ENCODE assay signal across 27 cellular contexts in genomic region chr18:76578571-76579300, GRCh38.
DNase-seq lines count a peak whose midpoint lies in the region; ATAC-seq and TF ChIP-seq lines count a peak whose summit lies in the region.
"Had no signal": no experiment of that assay in that cellular context is flagged by ENCODE, and none has a peak within 500 bp of the region (broad histone marks: within the 10 kb centered on the region; RNA-seq: fewer than 3 reads in every experiment).

No MANE protein-coding gene starts in this region.

- H3K4me3 Mint-ChIP-seq in GM23338 = peak overlapping the region; percentile 2; the same call in 1 of the 3 replicates
- H3K4me3 Mint-ChIP-seq: activated CD8-positive, alpha-beta T cell treated with anti-CD3 and anti-CD28 coated beads, Interleukin-2, amount 10 ng/mL, durations not matched to agents 7 days and 5 days; H9 had no signal

- ATAC-seq in GM23338 (peak; percentile 94), left lobe of liver (no peak)
- ATAC-seq: activated CD8-positive, alpha-beta T cell treated with anti-CD3 and anti-CD28 coated beads, Interleukin-2, amount 10 ng/mL, durations not matched to agents 7 days and 5 days had no signal

- H2AFZ ChIP-seq in GM23338 = peak overlapping the region; percentile 89
- H2AFZ ChIP-seq: PC-9 had no signal

- H3K4me3 ChIP-seq in GM23338 (peak overlapping the region; percentile 45), choroid plexus epithelial cell (ENCODE audit: low read depth, low read length) (no peak overlapping the region), skeletal muscle cell (ENCODE audit: low read depth, low read length) (peak overlapping the region; percentile 15), dorsolateral prefrontal cortex (no peak overlapping the region)
- H3K4me3 ChIP-seq: PC-9, right lobe of liver had no signal

- H3K4me1 Mint-ChIP-seq in GM23338 = peaks cover 7% of the 10 kb centered on the region; the same call in 2 of the 3 replicates

- H3K36me3 Mint-ChIP-seq in GM23338 (ENCODE audit: low read depth) = no peaks in the 10 kb centered on the region

- peaks cover 6% of the 10 kb centered on the region; the same call in 1 of the 2 replicates for H3K4me1 ChIP-seq in GM23338 (ENCODE audit: insufficient read depth)

- TF ChIP-seq CTCF in GM23338 (conservative IDR thresholded peaks at IDR 0.05; ENCODE audit: low read depth in 2 of 2) (no peak), choroid plexus epithelial cell (conservative IDR thresholded peaks at IDR 0.05; ENCODE audit: low read depth, low read length) (no peak), dorsolateral prefrontal cortex (IDR thresholded peaks at IDR 0.05 in 54 of 56, conservative IDR thresholded peaks at IDR 0.05 in 2 of 56; ENCODE audit: low read depth in 1 of 56, partially characterized antibody in 56 of 56) (no peak)

- no peaks in the 10 kb centered on the region for H3K36me3 ChIP-seq in GM23338 (ENCODE audit: insufficient read depth)
- H3K36me3 ChIP-seq: right lobe of liver had no signal

- peak overlapping the region; percentile 74 for H3K4me2 ChIP-seq in GM23338
- H3K4me2 ChIP-seq: PC-9 had no signal

- DNase-seq in GM23338 (ENCODE audit: low spot score) (peak; percentile 73), choroid plexus epithelial cell (ENCODE audit: low read depth) (peak; percentile 19), left lobe of liver (ENCODE audit: low spot score) (peak; percentile 39), skeletal muscle cell (ENCODE audit: low read depth) (no peak), GDM1 (lab: John Stamatoyannopoulos, UW) (no peak), dorsolateral prefrontal cortex (no peak), DMS53 treated with DMSO at 0.1 percent for 48 hours (lab: John Stamatoyannopoulos, UW; ENCODE audit: unreplicated experiment) (no peak)
- DNase-seq in activated CD8-positive, alpha-beta memory T cell treated with anti-CD3 and anti-CD28 coated beads, Interleukin-2, amount 50 U/mL, for 48 hours = no peak
- DNase-seq: activated CD4-positive, CD25-positive, alpha-beta regulatory T cell treated with anti-CD3 and anti-CD28 coated beads, Interleukin-2, amount 50 U/mL, for 72 hours; activated CD8-positive, alpha-beta T cell treated with anti-CD3 and anti-CD28 coated beads, Interleukin-2, amount 10 ng/mL, durations not matched to agents 7 days and 5 days; activated gamma-delta T cell treated with Interleukin-2 at 50 U/mL for 16 hours; activated T-cell treated with anti-CD3 and anti-CD28 coated beads, Interleukin-2, amount 50 U/mL, for 1 hour; C1 segment of cervical spinal cord; Calu3; dermis blood vessel endothelial cell; H9; Kasumi-1; mammary epithelial cell; NCI-H187 treated with DMSO at 0.1 percent for 48 hours; NCI-H345; NCI-H82; occipital lobe; PC-9; right lobe of liver; SIG-M5; stimulated activated CD4-positive, alpha-beta T cell treated with anti-CD3 and anti-CD28 coated beads, Interleukin-15, amount 100 ng/mL, for 24 hours; stimulated activated CD8-positive, alpha-beta memory T cell treated with anti-CD3 and anti-CD28 coated beads, Interleukin-4, amount 100 ng/mL, for 48 hours had no signal

- no peak overlapping the region for H3K27ac ChIP-seq in GM23338 (ENCODE audit: low read depth)
- no peak overlapping the region for H3K27ac ChIP-seq in dorsolateral prefrontal cortex
- H3K27ac ChIP-seq: PC-9, right lobe of liver had no signal

- H3K79me2 ChIP-seq in GM23338 (replicated peaks; ENCODE audit: insufficient read depth) = no peaks in the 10 kb centered on the region

- H4K20me1 ChIP-seq in GM23338 (replicated peaks; ENCODE audit: insufficient read depth) = no peaks in the 10 kb centered on the region

- 0 out of 3 replicates have a peak, but pooled peaks cover 7% of the 10 kb centered on the region for H3K9me3 Mint-ChIP-seq in GM23338

- no peak overlapping the region for H3K27ac Mint-ChIP-seq in GM23338
- H3K27ac Mint-ChIP-seq: activated CD8-positive, alpha-beta T cell treated with anti-CD3 and anti-CD28 coated beads, Interleukin-2, amount 10 ng/mL, durations not matched to agents 7 days and 5 days; H9 had no signal

- 0 out of 2 replicates have a peak, but pooled peaks cover 2% of the 10 kb centered on the region for H3F3A ChIP-seq in GM23338 (replicated peaks; ENCODE audit: low read depth)

- no peaks in the 10 kb centered on the region; the same call in 1 of the 2 replicates for H3K9me2 ChIP-seq in GM23338 (ENCODE audit: insufficient read depth)

- intact Hi-C loops in dorsolateral prefrontal cortex (cut with DNase I) = no loop called here

- H3K27me3 ChIP-seq in GM23338 (ENCODE audit: insufficient read depth) (peaks cover 13% of the 10 kb centered on the region), dorsolateral prefrontal cortex (peaks cover 0 to 16% (median 0%) of the 10 kb centered on the region in 45 donors)
- H3K27me3 ChIP-seq: right lobe of liver had no signal

- H3K27me3 Mint-ChIP-seq in GM23338 (ENCODE audit: insufficient read depth, low read depth, poor library complexity) = peaks cover 10% of the 10 kb centered on the region

TF ChIP-seq in GM23338, 12 proteins besides CTCF, POLR2A, EP300 and RAD21 (continues in another document):
- TF ChIP-seq ZNF462 (CRISPR knock-in tag; IDR thresholded peaks at IDR 0.05) = no peak
- no peak for TF ChIP-seq EZH2phosphoT487 (IDR thresholded peaks at IDR 0.05; ENCODE audit: unreplicated experiment)
- no peak for TF ChIP-seq STAT1 (IDR thresholded peaks at IDR 0.05; ENCODE audit: unreplicated experiment)
- TF ChIP-seq NANOG (IDR thresholded peaks at IDR 0.05; ENCODE audit: borderline replicate concordance) = no peak

Comparison
In these comparisons a context has a peak if more than half of its experiments do, and no peak if none do; other contexts are left out.
1. DNase-seq: peak in GM23338 (single experiment), choroid plexus epithelial cell (single experiment) and left lobe of liver (single experiment); none in skeletal muscle cell (single experiment), activated CD8-positive, alpha-beta memory T cell treated with anti-CD3 and anti-CD28 coated beads, Interleukin-2, amount 50 U/mL, for 48 hours (single experiment), GDM1 (single experiment), dorsolateral prefrontal cortex (0 of 10) and DMS53 treated with DMSO at 0.1 percent for 48 hours (single experiment).
2. H3K4me3 ChIP-seq: peak in GM23338 (single experiment) and skeletal muscle cell (single experiment); none in choroid plexus epithelial cell (single experiment) and dorsolateral prefrontal cortex (0 of 59).